ENCODE assay signal across 1 cellular context in genomic region chr1:16905112-16905855, GRCh38.
A peak's percentile ranks its signal among the peaks of the same experiment; 100 is the strongest.
TF ChIP-seq lines count a peak whose summit lies in the region.

No MANE protein-coding gene starts in this region.

TF ChIP-seq in SK-N-SH, 30 proteins besides CTCF, POLR2A, EP300 and RAD21 (continued from another document):
- 0 out of 2 replicates have a peak, but pooled peaks have one; percentile 44 for TF ChIP-seq YY1 (IDR thresholded peaks at IDR 0.05; ENCODE audit: low read depth)
- peak; percentile 84 for TF ChIP-seq TAF1 (IDR thresholded peaks at IDR 0.05; ENCODE audit: borderline replicate concordance, low read depth, low read length)
- no peak for TF ChIP-seq IRF3 (IDR thresholded peaks at IDR 0.05; ENCODE audit: low read depth, low read length)
